1 cellular context compared by ENCODE assay signal in the genomic region with DNA sequence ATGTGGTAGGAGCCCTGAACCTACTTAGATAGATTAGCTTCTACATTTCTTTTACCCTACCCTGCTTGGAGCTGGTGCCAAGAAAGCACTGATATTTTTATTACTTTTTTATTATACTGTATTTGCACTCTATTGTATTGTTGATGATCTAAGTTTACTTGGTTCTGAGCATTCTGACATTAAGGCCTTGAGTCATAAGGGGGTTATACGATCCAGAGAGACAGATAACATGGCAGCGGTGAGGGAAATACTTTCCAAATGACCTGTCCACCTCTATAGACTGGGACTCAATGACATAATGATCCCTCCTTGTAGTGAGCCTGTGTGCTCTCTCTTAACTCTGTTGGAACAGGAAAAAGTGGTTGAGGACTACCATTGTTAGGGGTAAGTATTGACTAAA.
TF ChIP-seq lines count a peak whose summit lies in the region.

No MANE protein-coding gene starts in this region.

TF ChIP-seq in SK-N-SH, 30 proteins besides CTCF, POLR2A, EP300 and RAD21 (continued from another document):
- TF ChIP-seq, protein P1, sequence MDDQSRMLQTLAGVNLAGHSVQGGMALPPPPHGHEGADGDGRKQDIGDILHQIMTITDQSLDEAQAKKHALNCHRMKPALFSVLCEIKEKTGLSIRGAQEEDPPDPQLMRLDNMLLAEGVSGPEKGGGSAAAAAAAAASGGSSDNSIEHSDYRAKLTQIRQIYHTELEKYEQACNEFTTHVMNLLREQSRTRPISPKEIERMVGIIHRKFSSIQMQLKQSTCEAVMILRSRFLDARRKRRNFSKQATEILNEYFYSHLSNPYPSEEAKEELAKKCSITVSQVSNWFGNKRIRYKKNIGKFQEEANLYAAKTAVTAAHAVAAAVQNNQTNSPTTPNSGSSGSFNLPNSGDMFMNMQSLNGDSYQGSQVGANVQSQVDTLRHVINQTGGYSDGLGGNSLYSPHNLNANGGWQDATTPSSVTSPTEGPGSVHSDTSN (IDR thresholded peaks at IDR 0.05): peak; percentile 81
- TF ChIP-seq RXRA (IDR thresholded peaks at IDR 0.05; ENCODE audit: borderline replicate concordance, low read depth): 0 out of 2 replicates have a peak, but pooled peaks have one; percentile 61
